Comparison of ENCODE assay signal across 10 cellular contexts in the genomic region with DNA sequence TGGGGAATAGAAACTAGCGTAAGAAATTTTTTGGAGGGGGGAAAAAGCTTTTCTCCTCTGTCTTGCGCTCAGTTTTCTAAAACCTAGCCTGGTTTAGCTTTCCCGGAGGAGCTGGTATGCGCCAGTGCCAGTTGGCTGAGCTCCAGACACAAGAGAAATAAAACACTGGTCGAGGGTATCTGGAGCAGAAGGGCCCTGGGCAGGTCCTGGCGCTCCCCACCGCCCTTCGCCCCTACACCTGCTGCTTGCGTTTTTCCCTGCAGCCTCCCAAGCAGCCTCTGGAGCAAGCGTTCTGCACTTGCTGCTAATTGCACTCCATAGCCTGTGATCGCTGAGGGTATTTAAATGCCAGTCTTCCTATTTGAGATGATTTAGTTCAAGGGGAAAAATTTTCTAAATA. TPM values are rescaled to one million over a fixed set of nuclear protein-coding genes. Genes with fewer than 3 reads are reported as not detected.
DNase-seq lines count a peak whose midpoint lies in the region; ATAC-seq, FAIRE-seq and TF ChIP-seq lines count a peak whose summit lies in the region.
"Had no signal": no experiment of that assay in that cellular context is flagged by ENCODE, and none has a peak within 500 bp of the region (broad histone marks: within the 10 kb centered on the region; RNA-seq: fewer than 3 reads in every experiment).

No MANE protein-coding gene starts in this region.

- H3K4me1 Mint-ChIP-seq in activated T-cell treated with anti-CD3 and anti-CD28 coated beads, Interleukin-2, amount 50 U/mL, for 4 hours (ENCODE audit: low read depth) = peaks cover 11% of the 10 kb centered on the region

- TF ChIP-seq POLR2A in breast epithelium (IDR thresholded peaks at IDR 0.05) = no peak
- TF ChIP-seq POLR2A in upper lobe of left lung (IDR thresholded peaks at IDR 0.05) = no peak

- FAIRE-seq in kidney (lab: Jason Lieb, UNC) = no peak

- no peaks in the 10 kb centered on the region for H3K9me3 Mint-ChIP-seq in activated T-cell treated with anti-CD3 and anti-CD28 coated beads, Interleukin-2, amount 50 U/mL, for 4 hours

- no peak overlapping the region for H3K9ac ChIP-seq in kidney (ENCODE audit: low read length in 2 of 2)
- H3K9ac ChIP-seq: BLaER1 treated with 17β-estradiol and CSF1 and Interleukin-3, amounts not matched to agents 10 nM and 100 nM had no signal

- H3K9me3 ChIP-seq in breast epithelium (no peaks in the 10 kb centered on the region), kidney (ENCODE audit: control insufficient read depth in 1 of 2, low read length in 2 of 2) (no peaks in the 10 kb centered on the region), upper lobe of left lung (no peaks in the 10 kb centered on the region)
- H3K9me3 ChIP-seq: BLaER1 treated with 17β-estradiol and CSF1 and Interleukin-3, amounts not matched to agents 10 nM and 100 nM had no signal

- H3K36me3 ChIP-seq in breast epithelium = no peaks in the 10 kb centered on the region
- H3K36me3 ChIP-seq in kidney (ENCODE audit: control insufficient read depth in 1 of 2, insufficient read depth in 2 of 2, low read length in 2 of 2) = no peaks in the 10 kb centered on the region
- H3K36me3 ChIP-seq in upper lobe of left lung = no peaks in the 10 kb centered on the region
- H3K36me3 ChIP-seq: BLaER1 treated with 17β-estradiol and CSF1 and Interleukin-3, amounts not matched to agents 10 nM and 100 nM had no signal

- H3K36me3 Mint-ChIP-seq in activated T-cell treated with anti-CD3 and anti-CD28 coated beads, Interleukin-2, amount 50 U/mL, for 4 hours (ENCODE audit: insufficient read depth) = no peaks in the 10 kb centered on the region

- no peaks in the 10 kb centered on the region for H3K4me1 ChIP-seq in breast epithelium
- H3K4me1 ChIP-seq in kidney (ENCODE audit: control insufficient read depth in 1 of 2, insufficient read depth in 1 of 2, low read depth in 1 of 2, low read length in 2 of 2) = no peaks in the 10 kb centered on the region
- peaks cover 9 to 21% (median 14%) of the 10 kb centered on the region in 4 donors for H3K4me1 ChIP-seq in upper lobe of left lung

- H3K27me3 Mint-ChIP-seq in activated T-cell treated with anti-CD3 and anti-CD28 coated beads, Interleukin-2, amount 50 U/mL, for 4 hours (ENCODE audit: low read depth) = peaks cover 27% of the 10 kb centered on the region

- ATAC-seq in Right ventricle myocardium inferior (no peak), upper lobe of left lung (ENCODE audit: low FRiP score in 2 of 2) (peak; percentile 40 to 47)
- no peak for ATAC-seq in activated T-cell treated with anti-CD3 and anti-CD28 coated beads, Interleukin-2, amount 50 U/mL, for 4 hours

- no peak overlapping the region for H3K4me3 Mint-ChIP-seq in activated T-cell treated with anti-CD3 and anti-CD28 coated beads, Interleukin-2, amount 50 U/mL, for 4 hours

- TF ChIP-seq CTCF in breast epithelium (IDR thresholded peaks at IDR 0.05) (no peak), kidney (IDR thresholded peaks at IDR 0.05; ENCODE audit: borderline replicate concordance, extremely low read depth, insufficient read depth) (no peak), upper lobe of left lung (IDR thresholded peaks at IDR 0.05) (no peak)

- peak; percentile 17 for DNase-seq in Right ventricle myocardium inferior (ENCODE audit: missing footprints)
- DNase-seq in cardiac septum (ENCODE audit: low spot score) = no peak
- no peak for DNase-seq in breast epithelium (ENCODE audit: low spot score in 2 of 2)
- DNase-seq in kidney = peak; percentile 69
- peak; percentile 23 to 46 for DNase-seq in upper lobe of left lung
- no peak for DNase-seq in activated T-cell treated with anti-CD3 and anti-CD28 coated beads, Interleukin-2, amount 50 U/mL, for 48 hours
- no peak for DNase-seq in cerebellar cortex (ENCODE audit: low spot score)
- DNase-seq in activated T-cell treated with anti-CD3 and anti-CD28 coated beads, Interleukin-2, amount 50 U/mL, for 4 hours = no peak
- DNase-seq: cortex of kidney had no signal

- H3K27ac ChIP-seq in breast epithelium = no peak overlapping the region
- no peak overlapping the region for H3K27ac ChIP-seq in kidney (ENCODE audit: low read depth in 2 of 2, low read length in 2 of 2)
- H3K27ac ChIP-seq in upper lobe of left lung = no peak overlapping the region
- H3K27ac ChIP-seq: BLaER1 treated with 17β-estradiol and CSF1 and Interleukin-3, amounts not matched to agents 10 nM and 100 nM had no signal

- WGBS in upper lobe of left lung, 2 donors = 14 to 18% methylated on average over 11 of the region's 11 CpGs

- peaks cover 0 to 6% of the 10 kb centered on the region in 2 donors for H3K27me3 ChIP-seq in breast epithelium
- H3K27me3 ChIP-seq in upper lobe of left lung = peaks cover 0 to 8% (median 3%) of the 10 kb centered on the region in 4 donors
- H3K27me3 ChIP-seq: BLaER1 treated with 17β-estradiol and CSF1 and Interleukin-3, amounts not matched to agents 10 nM and 100 nM had no signal

- H3K4me3 ChIP-seq in breast epithelium (peak overlapping the region in 2 of 3 donors; percentile 44 to 67), kidney (ENCODE audit: low read length in 2 of 2) (peak overlapping the region in 1 of 2 donors; percentile 22), upper lobe of left lung (peak overlapping the region in 3 of 4 donors; percentile 32 to 47 (median 42))
- H3K4me3 ChIP-seq: BLaER1 treated with 17β-estradiol and CSF1 and Interleukin-3, amounts not matched to agents 10 nM and 100 nM had no signal

- TF ChIP-seq EP300 in upper lobe of left lung (IDR thresholded peaks at IDR 0.05) = no peak

- intact Hi-C loops in Right ventricle myocardium inferior (cut with DNase I) (no loop called here), cardiac septum (cut with DNase I) (no loop called here), breast epithelium (cut with DNase I; ENCODE audit: low total_unique reads) (no loop called here), kidney (cut with DNase I) (loop anchor here (10.0 kb wide), 1 partner anchor 309 kb away; no protein-coding TSS in a partner anchor)

RNA-seq across cellular contexts. Expression of a gene that starts 0.8 kb away (rescaled TPM):
- total RNA-seq in Right ventricle myocardium inferior = not detected
- 0.05 TPM for total RNA-seq in cardiac septum
- 1 to 10 TPM in 2 of 3 donors, under 1 TPM in 1; 0.80 to 7.6 (median 3.3) TPM for total RNA-seq in breast epithelium
- total RNA-seq in kidney = 0.44 TPM
- polyA plus RNA-seq in kidney (ENCODE audit: insufficient read depth, low read depth, low replicate concordance) = not detected
- 1 to 10 TPM in 5 of 6 donors, under 1 TPM in 1; 0.94 to 3.7 (median 1.1) TPM for total RNA-seq in upper lobe of left lung
- under 1 TPM; 0.13 to 0.63 (median 0.54) TPM for total RNA-seq in activated T-cell treated with anti-CD3 and anti-CD28 coated beads, Interleukin-2, amount 50 U/mL, for 4 hours

RNA-seq across cellular contexts. Expression of a gene that starts 57.5 kb away (rescaled TPM):
- total RNA-seq in Right ventricle myocardium inferior = 0.19 TPM
- not detected for total RNA-seq in cardiac septum
- 1 to 10 TPM in 1 of 3 donors, under 1 TPM in 1, not detected in 1; 0.33 to 2.0 TPM for total RNA-seq in breast epithelium
- total RNA-seq in kidney = 1.6 TPM
- polyA plus RNA-seq in kidney (ENCODE audit: insufficient read depth, low read depth, low replicate concordance) = not detected
- total RNA-seq in upper lobe of left lung = 1 to 10 TPM in 2 of 6 donors, under 1 TPM in 2, not detected in 2; 0.34 to 7.1 (median 0.94) TPM
- total RNA-seq in activated T-cell treated with anti-CD3 and anti-CD28 coated beads, Interleukin-2, amount 50 U/mL, for 4 hours = under 1 TPM in 2 of 3 donors, not detected in 1; 0.22 to 0.26 TPM

Comparison
In these comparisons a context has a peak if more than half of its experiments do, and no peak if none do; other contexts are left out.
1. DNase-seq: peak in Right ventricle myocardium inferior (single experiment), kidney (single experiment) and upper lobe of left lung (2 of 2); none in cardiac septum (single experiment), breast epithelium (0 of 2), activated T-cell treated with anti-CD3 and anti-CD28 coated beads, Interleukin-2, amount 50 U/mL, for 48 hours (0 of 2), cerebellar cortex (single experiment) and activated T-cell treated with anti-CD3 and anti-CD28 coated beads, Interleukin-2, amount 50 U/mL, for 4 hours (single experiment).
2. ATAC-seq: peak in upper lobe of left lung (2 of 2); none in Right ventricle myocardium inferior (single experiment) and activated T-cell treated with anti-CD3 and anti-CD28 coated beads, Interleukin-2, amount 50 U/mL, for 4 hours (0 of 2).